ENCODE assay signal across 28 cellular contexts in genomic region chr17:13702266-13702665, GRCh38.
DNase-seq lines count a peak whose midpoint lies in the region; ATAC-seq, FAIRE-seq and TF ChIP-seq lines count a peak whose summit lies in the region.
"Had no signal": no experiment of that assay in that cellular context is flagged by ENCODE, and none has a peak within 500 bp of the region (broad histone marks: within the 10 kb centered on the region; RNA-seq: fewer than 3 reads in every experiment).

No MANE protein-coding gene starts in this region.

- H3K4me2 ChIP-seq in GM23248 (ENCODE audit: unreplicated experiment) (no peak overlapping the region), astrocyte (ENCODE audit: low read length) (no peak overlapping the region), hepatocyte (no peak overlapping the region)
- H3K4me2 ChIP-seq: neural progenitor cell, SK-N-SH had no signal

- TF ChIP-seq CTCF in astrocyte (IDR thresholded peaks at IDR 0.05; ENCODE audit: insufficient read depth, low read depth, low read length) (no peak), hepatocyte (IDR thresholded peaks at IDR 0.05; ENCODE audit: poor library complexity) (no peak)

- peaks cover 7% of the 10 kb centered on the region; the same call in 1 of the 2 replicates for H3F3A ChIP-seq in GM23248 (ENCODE audit: insufficient read depth)

- intact Hi-C loops in posterior vena cava (cut with DNase I), result no loop called here

- H3K4me3 Mint-ChIP-seq in astrocyte (ENCODE audit: unreplicated experiment), result no peak overlapping the region
- H3K4me3 Mint-ChIP-seq: activated CD4-positive, alpha-beta T cell treated with anti-CD3 and anti-CD28 coated beads for 36 hours; neural progenitor cell; T-helper 17 cell had no signal

- H3K27ac Mint-ChIP-seq in astrocyte (ENCODE audit: unreplicated experiment), result peak overlapping the region; percentile 37
- H3K27ac Mint-ChIP-seq: activated CD4-positive, alpha-beta T cell treated with anti-CD3 and anti-CD28 coated beads for 36 hours; neural progenitor cell; T-helper 17 cell had no signal

- H3K27me3 ChIP-seq in GM23248 (replicated peaks; ENCODE audit: insufficient read depth), result no peaks in the 10 kb centered on the region
- H3K27me3 ChIP-seq in astrocyte (ENCODE audit: insufficient read depth, low read length), result no peaks in the 10 kb centered on the region
- H3K27me3 ChIP-seq in hepatocyte, result peaks cover under 1% of the 10 kb centered on the region
- H3K27me3 ChIP-seq: esophagus squamous epithelium, heart left ventricle, neural progenitor cell had no signal

- no peak for ATAC-seq in GM19467 (IDR thresholded peaks at IDR 0.05; ENCODE audit: unreplicated experiment)
- ATAC-seq: activated CD4-positive, alpha-beta T cell treated with anti-CD3 and anti-CD28 coated beads for 36 hours; heart left ventricle; HepG2; left cardiac atrium; psoas muscle; T-helper 17 cell had no signal

- no peaks in the 10 kb centered on the region for H3K36me3 Mint-ChIP-seq in astrocyte (ENCODE audit: low read depth, unreplicated experiment)
- H3K36me3 Mint-ChIP-seq: neural progenitor cell had no signal

- FAIRE-seq in astrocyte (lab: Jason Lieb, UNC), result no peak
- FAIRE-seq: HepG2 had no signal

- no peak overlapping the region for H3K9ac ChIP-seq in GM23248
- H3K9ac ChIP-seq in astrocyte (ENCODE audit: low read length), result no peak overlapping the region
- H3K9ac ChIP-seq: neural progenitor cell, SK-N-SH had no signal

- H4K20me1 ChIP-seq in GM23248 (ENCODE audit: insufficient read depth), result no peaks in the 10 kb centered on the region
- no peaks in the 10 kb centered on the region for H4K20me1 ChIP-seq in astrocyte (ENCODE audit: insufficient read depth, low read length)
- no peaks in the 10 kb centered on the region for H4K20me1 ChIP-seq in hepatocyte (ENCODE audit: insufficient read depth, poor library complexity, severe bottlenecking)

- H2AFZ ChIP-seq in GM23248 (no peak overlapping the region), astrocyte (ENCODE audit: low read depth, low read length) (no peak overlapping the region), hepatocyte (no peak overlapping the region)
- H2AFZ ChIP-seq: neural progenitor cell had no signal

- H3K9me2 ChIP-seq in GM23248 (ENCODE audit: insufficient read depth), result no peaks in the 10 kb centered on the region
- no peaks in the 10 kb centered on the region for H3K9me2 ChIP-seq in hepatocyte (replicated peaks; ENCODE audit: insufficient read depth)
- H3K9me2 ChIP-seq: SK-N-SH had no signal

- DNase-seq in AG08395 (ENCODE audit: low spot score), result peak; percentile 54
- peak; percentile 69 for DNase-seq in GM23248
- DNase-seq in astrocyte (ENCODE audit: low read depth), result peak; percentile 61
- peak; percentile 28 for DNase-seq in hepatocyte (ENCODE audit: low spot score)
- no peak for DNase-seq in G401 (ENCODE audit: low spot score)
- no peak for DNase-seq in posterior vena cava (ENCODE audit: low spot score)
- no peak for DNase-seq in ecto neural progenitor cell (ENCODE audit: low spot score)
- DNase-seq: activated CD4-positive, alpha-beta T cell treated with anti-CD3 and anti-CD28 coated beads for 36 hours; activated effector memory CD4-positive, alpha-beta T cell treated with anti-CD3 and anti-CD28 coated beads, Interleukin-2, amount 50 U/mL, for 16 hours; Calu3; effector memory CD4-positive, alpha-beta T cell; esophagus squamous epithelium; heart left ventricle; left cardiac atrium; mammary epithelial cell; NCI-H1105; NCI-H2081; NCI-H446; NCI-H82; psoas muscle; SK-N-SH; T-helper 17 cell; trophoblast cell had no signal

- H3K9me3 Mint-ChIP-seq in astrocyte (ENCODE audit: unreplicated experiment), result peaks cover 4% of the 10 kb centered on the region

- H3K27me3 Mint-ChIP-seq in astrocyte (ENCODE audit: low read depth, unreplicated experiment), result no peaks in the 10 kb centered on the region

- in situ Hi-C loops in GM23248 (cut with MboI) (no loop called here), G401 (cut with HindIII; ENCODE audit: low sequenced_read_pairs) (no loop called here)

- H3K4me3 ChIP-seq in GM23248, result no peak overlapping the region
- H3K4me3 ChIP-seq in astrocyte (ENCODE audit: insufficient read depth, low read depth, low read length), result no peak overlapping the region
- no peak overlapping the region for H3K4me3 ChIP-seq in hepatocyte
- H3K4me3 ChIP-seq: esophagus squamous epithelium, heart left ventricle, neural progenitor cell, psoas muscle had no signal

- H3K4me1 ChIP-seq in GM23248 (ENCODE audit: insufficient read depth) (peaks cover 26% of the 10 kb centered on the region), astrocyte (ENCODE audit: insufficient read depth, low read length) (no peaks in the 10 kb centered on the region), hepatocyte (ENCODE audit: insufficient read depth) (peaks cover 5% of the 10 kb centered on the region)
- H3K4me1 ChIP-seq: esophagus squamous epithelium, heart left ventricle, neural progenitor cell, psoas muscle had no signal

- H3K36me3 ChIP-seq in GM23248 (ENCODE audit: low read depth) (no peaks in the 10 kb centered on the region), astrocyte (ENCODE audit: insufficient read depth, low read length) (no peaks in the 10 kb centered on the region), hepatocyte (replicated peaks; ENCODE audit: insufficient read depth, low read depth) (no peaks in the 10 kb centered on the region)
- H3K36me3 ChIP-seq: esophagus squamous epithelium, heart left ventricle, neural progenitor cell had no signal

- 14 to 30% methylated on average over 1 of the region's 1 CpG for WGBS in GM23248 (ENCODE audit: low coverage in 1 of 2, low lambda C conversion rate in 2 of 2, missing lambda C conversion rate in 2 of 2), 2 experiments
- 42% methylated on average over 1 of the region's 1 CpG for WGBS in hepatocyte (ENCODE audit: low lambda C conversion rate, missing lambda C conversion rate)

- peaks cover 31% of the 10 kb centered on the region for H3K4me1 Mint-ChIP-seq in astrocyte (ENCODE audit: low read depth, unreplicated experiment)
- H3K4me1 Mint-ChIP-seq: activated CD4-positive, alpha-beta T cell treated with anti-CD3 and anti-CD28 coated beads for 36 hours; neural progenitor cell had no signal

- no peaks in the 10 kb centered on the region for H3K79me2 ChIP-seq in GM23248 (ENCODE audit: insufficient read depth)
- no peaks in the 10 kb centered on the region for H3K79me2 ChIP-seq in astrocyte (ENCODE audit: insufficient read depth, low read length)
- no peaks in the 10 kb centered on the region for H3K79me2 ChIP-seq in hepatocyte

- H3K9me3 ChIP-seq in GM23248 (ENCODE audit: low read depth), result no peaks in the 10 kb centered on the region
- no peaks in the 10 kb centered on the region for H3K9me3 ChIP-seq in astrocyte (ENCODE audit: insufficient read depth, low read depth, low read length)
- H3K9me3 ChIP-seq in hepatocyte (ENCODE audit: low read depth), result no peaks in the 10 kb centered on the region
- H3K9me3 ChIP-seq: esophagus squamous epithelium, psoas muscle, SK-N-SH had no signal

- H3K27ac ChIP-seq in GM23248, result no peak overlapping the region
- H3K27ac ChIP-seq in astrocyte (ENCODE audit: low read depth, low read length), result no peak overlapping the region
- peak overlapping the region; percentile 30 for H3K27ac ChIP-seq in hepatocyte
- H3K27ac ChIP-seq: C4-2B, esophagus squamous epithelium, heart left ventricle, HL-60, neural progenitor cell, psoas muscle had no signal

Comparison
In these comparisons a context has a peak if more than half of its experiments do, and no peak if none do; other contexts are left out.
1. DNase-seq: peak in AG08395 (single experiment), GM23248 (single experiment), astrocyte (single experiment) and hepatocyte (single experiment); none in G401 (single experiment), posterior vena cava (single experiment) and ecto neural progenitor cell (single experiment).